Comparison of ENCODE assay signal across 26 cellular contexts in the genomic region with DNA sequence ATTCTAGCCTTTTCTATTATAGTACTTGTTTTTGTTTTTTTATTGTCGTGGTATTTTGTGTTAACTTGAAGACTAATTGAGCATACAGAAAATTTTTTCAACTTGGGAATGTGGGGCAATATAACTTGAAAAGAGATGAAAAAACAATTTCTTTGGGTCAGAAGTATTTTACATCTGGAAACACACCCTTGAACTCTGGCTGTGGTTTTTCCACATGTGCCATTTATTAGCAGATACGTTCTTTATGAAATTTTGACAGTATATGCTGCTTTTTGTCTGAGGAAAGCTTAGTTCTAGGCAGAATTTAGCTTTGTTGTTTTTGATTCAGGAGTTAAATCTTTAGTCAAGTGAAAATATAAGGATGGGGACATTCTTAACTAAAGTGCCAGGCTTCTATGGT. TPM values are rescaled to one million over a fixed set of nuclear protein-coding genes. Genes with fewer than 3 reads are reported as not detected.
DNase-seq lines count a peak whose midpoint lies in the region; ATAC-seq, FAIRE-seq and TF ChIP-seq lines count a peak whose summit lies in the region.
"Had no signal": no experiment of that assay in that cellular context is flagged by ENCODE, and none has a peak within 500 bp of the region (broad histone marks: within the 10 kb centered on the region; RNA-seq: fewer than 3 reads in every experiment).

No MANE protein-coding gene starts in this region.

- no peak overlapping the region for H3K4me2 ChIP-seq in HepG2 (ENCODE audit: low read depth, low read length)
- H3K4me2 ChIP-seq in MM.1S (ENCODE audit: low read depth, low read length) = no peak overlapping the region

- no peaks in the 10 kb centered on the region for H3F3A ChIP-seq in MM.1S (ENCODE audit: insufficient read depth, low read length)

- no peaks in the 10 kb centered on the region for H3K9me3 Mint-ChIP-seq in stimulated activated effector memory CD8-positive, alpha-beta T cell treated with anti-CD3 and anti-CD28 coated beads, Interleukin-12 subunit alpha, Interleukin-12 subunit beta, amount 100 ng/mL, for 72 hours
- H3K9me3 Mint-ChIP-seq in T-helper 2 cell treated with Interferon-gamma antibody and Interleukin-4, amounts not matched to agents 5 μg/mL and 100 μg/mL, for 36 hours = no peaks in the 10 kb centered on the region
- H3K9me3 Mint-ChIP-seq: type B pancreatic cell had no signal

- no peaks in the 10 kb centered on the region for H3K27me3 ChIP-seq in HepG2 (ENCODE audit: control insufficient read depth in 1 of 2, insufficient read depth in 2 of 2, low read length in 2 of 2)
- no peaks in the 10 kb centered on the region for H3K27me3 ChIP-seq in right lobe of liver
- H3K27me3 ChIP-seq in MM.1S (replicated peaks; ENCODE audit: insufficient read depth, low read length) = no peaks in the 10 kb centered on the region
- H3K27me3 ChIP-seq: BE2C had no signal

- ATAC-seq in HepG2 (no peak), right lobe of liver (no peak), T-helper 17 cell (no peak), esophagus mucosa (no peak)
- no peak for ATAC-seq in stimulated activated effector memory CD8-positive, alpha-beta T cell treated with anti-CD3 and anti-CD28 coated beads, Interleukin-12 subunit alpha, Interleukin-12 subunit beta, amount 100 ng/mL, for 72 hours
- ATAC-seq: K562, right cardiac atrium, Right ventricle myocardium inferior had no signal

- H2AFZ ChIP-seq in HepG2 (ENCODE audit: low read length) (no peak overlapping the region), MM.1S (ENCODE audit: low read length) (no peak overlapping the region)

- H3K27ac Mint-ChIP-seq in T-helper 17 cell = peak overlapping the region; percentile 45
- peak overlapping the region; percentile 45 for H3K27ac Mint-ChIP-seq in stimulated activated effector memory CD8-positive, alpha-beta T cell treated with anti-CD3 and anti-CD28 coated beads, Interleukin-12 subunit alpha, Interleukin-12 subunit beta, amount 100 ng/mL, for 72 hours
- H3K27ac Mint-ChIP-seq in T-helper 2 cell treated with Interferon-gamma antibody and Interleukin-4, amounts not matched to agents 5 μg/mL and 100 μg/mL, for 36 hours = no peak overlapping the region
- H3K27ac Mint-ChIP-seq: type B pancreatic cell had no signal

- H3K4me1 ChIP-seq in HepG2 (ENCODE audit: insufficient read depth, low read length) = peaks cover 85% of the 10 kb centered on the region
- peaks cover 0 to 12% (median under 1%) of the 10 kb centered on the region in 4 donors for H3K4me1 ChIP-seq in right lobe of liver
- H3K4me1 ChIP-seq in MM.1S (ENCODE audit: low read length) = no peaks in the 10 kb centered on the region

- DNase-seq in HepG2 (ENCODE audit: low spot score) = no peak
- DNase-seq in right lobe of liver = no peak
- DNase-seq in T-helper 17 cell = no peak
- DNase-seq in fibroblast of gingiva (ENCODE audit: low read depth) = peak; percentile 58
- DNase-seq in stimulated activated effector memory CD8-positive, alpha-beta T cell treated with anti-CD3 and anti-CD28 coated beads, Interleukin-12 subunit alpha, Interleukin-12 subunit beta, amount 100 ng/mL, for 72 hours (ENCODE audit: low spot score in 2 of 2) = no peak
- no peak for DNase-seq in T-helper 2 cell treated with Interferon-gamma antibody and Interleukin-4, amounts not matched to agents 5 μg/mL and 100 μg/mL, for 36 hours (ENCODE audit: low spot score)
- DNase-seq in MM.1S = no peak
- DNase-seq: activated CD4-positive, alpha-beta T cell treated with anti-CD3 and anti-CD28 coated beads for 4 hours; activated naive CD4-positive, alpha-beta T cell treated with anti-CD3 and anti-CD28 coated beads, Interleukin-2, amount 50 U/mL, for 16 hours; activated T-cell treated with anti-CD3 and anti-CD28 coated beads, Interleukin-2, amount 50 U/mL, for 48 hours; aorta; BE2C; effector CD8-positive, alpha-beta T cell; EL; kidney glomerular epithelial cell; MV-4-11; NCI-H1694; NCI-H774; right cardiac atrium had no signal

- H3K4me1 Mint-ChIP-seq in T-helper 17 cell = peaks cover 35% of the 10 kb centered on the region
- peaks cover 36% of the 10 kb centered on the region for H3K4me1 Mint-ChIP-seq in stimulated activated effector memory CD8-positive, alpha-beta T cell treated with anti-CD3 and anti-CD28 coated beads, Interleukin-12 subunit alpha, Interleukin-12 subunit beta, amount 100 ng/mL, for 72 hours
- peaks cover 24% of the 10 kb centered on the region for H3K4me1 Mint-ChIP-seq in T-helper 2 cell treated with Interferon-gamma antibody and Interleukin-4, amounts not matched to agents 5 μg/mL and 100 μg/mL, for 36 hours (ENCODE audit: low read depth)

- TSS peak; percentile 18 for BruUV-seq in HepG2 (replicated peaks; lab: Mats Ljungman, UMichigan)

- CTCF ChIA-PET in HepG2 (lab: Yijun Ruan, JAX; ENCODE audit: low intra/inter-chr PET ratio, low total read pairs) = no interaction called here

- peak overlapping the region; percentile 41 for H3K4me3 Mint-ChIP-seq in T-helper 17 cell
- H3K4me3 Mint-ChIP-seq in stimulated activated effector memory CD8-positive, alpha-beta T cell treated with anti-CD3 and anti-CD28 coated beads, Interleukin-12 subunit alpha, Interleukin-12 subunit beta, amount 100 ng/mL, for 72 hours = no peak overlapping the region
- no peak overlapping the region for H3K4me3 Mint-ChIP-seq in T-helper 2 cell treated with Interferon-gamma antibody and Interleukin-4, amounts not matched to agents 5 μg/mL and 100 μg/mL, for 36 hours

- H3K79me2 ChIP-seq in HepG2 (ENCODE audit: insufficient read depth, low read length) = peaks cover 93% of the 10 kb centered on the region
- peaks cover 48% of the 10 kb centered on the region for H3K79me2 ChIP-seq in MM.1S (ENCODE audit: low read length)

- no peak for FAIRE-seq in HepG2 (lab: Jason Lieb, UNC)
- FAIRE-seq: H1, K562, TTC549 had no signal

- TF ChIP-seq CTCF in HepG2 (CRISPR knock-in tag; IDR thresholded peaks at IDR 0.05) (no peak), right lobe of liver (IDR thresholded peaks at IDR 0.05) (no peak), MM.1S (IDR thresholded peaks at IDR 0.05; ENCODE audit: low read length) (no peak)

- H4K20me1 ChIP-seq in HepG2 (ENCODE audit: insufficient read depth, low read length) (peaks cover 8% of the 10 kb centered on the region), MM.1S (ENCODE audit: insufficient read depth, low read length) (peaks cover 4% of the 10 kb centered on the region)

- no peak overlapping the region for H3K9ac ChIP-seq in HepG2 (ENCODE audit: insufficient read depth, low read depth, low read length)
- no peak overlapping the region for H3K9ac ChIP-seq in MM.1S (ENCODE audit: low read length)

- no peaks in the 10 kb centered on the region for H3K36me3 Mint-ChIP-seq in T-helper 17 cell (ENCODE audit: low read depth)
- no peaks in the 10 kb centered on the region for H3K36me3 Mint-ChIP-seq in stimulated activated effector memory CD8-positive, alpha-beta T cell treated with anti-CD3 and anti-CD28 coated beads, Interleukin-12 subunit alpha, Interleukin-12 subunit beta, amount 100 ng/mL, for 72 hours
- peaks cover 3% of the 10 kb centered on the region for H3K36me3 Mint-ChIP-seq in T-helper 2 cell treated with Interferon-gamma antibody and Interleukin-4, amounts not matched to agents 5 μg/mL and 100 μg/mL, for 36 hours (ENCODE audit: low read depth)

- 96% methylated on average over 2 of the region's 2 CpGs for WGBS in HepG2 (ENCODE audit: low lambda C conversion rate)
- 88% methylated on average over 2 of the region's 2 CpGs for WGBS in right lobe of liver (ENCODE audit: insufficient coverage, low coverage, low lambda C conversion rate, missing lambda C conversion rate)

- H3K4me3 ChIP-seq in HepG2 (replicated peaks in 1 of 3; ENCODE audit: insufficient read depth in 1 of 3, low read depth in 2 of 3, low read length in 3 of 3) (no peak overlapping the region), right lobe of liver (no peak overlapping the region), MM.1S (ENCODE audit: low read length) (no peak overlapping the region)
- H3K4me3 ChIP-seq: K562, lung had no signal

- in situ Hi-C loops in HepG2 (cut with HindIII; ENCODE audit: extremely low pct_ligation_motif_present, low pct_unique_long_range_greater_than_20kb) = no loop called here

- no peaks in the 10 kb centered on the region for H3K9me2 ChIP-seq in MM.1S (replicated peaks; ENCODE audit: insufficient read depth, low read length)

- H3K36me3 ChIP-seq in HepG2 (replicated peaks in 1 of 2; ENCODE audit: control insufficient read depth in 1 of 2, insufficient read depth in 2 of 2, low read length in 2 of 2) (no peaks in the 10 kb centered on the region), right lobe of liver (no peaks in the 10 kb centered on the region), MM.1S (replicated peaks; ENCODE audit: insufficient read depth, low read length) (no peaks in the 10 kb centered on the region)
- H3K36me3 ChIP-seq: BE2C had no signal

- intact Hi-C loops in HepG2 (cut with micrococcal nuclease; ENCODE audit: unreplicated experiment) (no loop called here), right lobe of liver (cut with DNase I) (no loop called here)

- TF ChIP-seq EP300 in HepG2 (IDR thresholded peaks at IDR 0.05; ENCODE audit: low read depth in 2 of 2, low read length in 2 of 2) (no peak), HepG2 (CRISPR knock-in tag; IDR thresholded peaks at IDR 0.05; ENCODE audit: borderline replicate concordance) (no peak)

- TF ChIP-seq POLR2A in HepG2 (IDR thresholded peaks at IDR 0.05; ENCODE audit: insufficient read depth in 1 of 2, low read depth in 2 of 2, low read length in 2 of 2) (no peak), right lobe of liver (IDR thresholded peaks at IDR 0.05) (no peak)

- H3K27ac ChIP-seq in HepG2 (ENCODE audit: extremely low read length, insufficient read depth, low read length) = no peak overlapping the region
- no peak overlapping the region for H3K27ac ChIP-seq in right lobe of liver
- no peak overlapping the region for H3K27ac ChIP-seq in MM.1S (ENCODE audit: low read length)

- POLR2A ChIA-PET in HepG2 (lab: Yijun Ruan, JAX) = no interaction called here

- H3K27me3 Mint-ChIP-seq in T-helper 17 cell = no peaks in the 10 kb centered on the region
- H3K27me3 Mint-ChIP-seq in T-helper 2 cell treated with Interferon-gamma antibody and Interleukin-4, amounts not matched to agents 5 μg/mL and 100 μg/mL, for 36 hours (ENCODE audit: low read depth) = peaks cover 13% of the 10 kb centered on the region
- H3K27me3 Mint-ChIP-seq: type B pancreatic cell had no signal

- TF ChIP-seq RAD21 in HepG2 (CRISPR knock-in tag; IDR thresholded peaks at IDR 0.05) = no peak

- H3K9me3 ChIP-seq in HepG2 (ENCODE audit: low read length) = no peaks in the 10 kb centered on the region
- no peaks in the 10 kb centered on the region for H3K9me3 ChIP-seq in right lobe of liver
- H3K9me3 ChIP-seq in T-helper 17 cell (ENCODE audit: control insufficient read depth, low read length, poor library complexity, severe bottlenecking) = no peaks in the 10 kb centered on the region
- H3K9me3 ChIP-seq in MM.1S (replicated peaks; ENCODE audit: insufficient read depth, low read length) = no peaks in the 10 kb centered on the region
- H3K9me3 ChIP-seq: BE2C had no signal

RNA-seq across cellular contexts. Expression of gene TCF12, which starts 44.7 kb away (rescaled TPM):
- 51.1 and 70.7 TPM in 2 replicates for total RNA-seq in HepG2 (2016; rRNA removed; fragmentation: Illumina TruSeq; extraction: Trizol)
- total RNA-seq in HepG2 (2016; cell fraction: cytosol; rRNA removed; fragmentation: Illumina TruSeq; extraction: Trizol; ENCODE audit: low read depth) = 13.7 and 16.8 TPM in 2 replicates
- total RNA-seq in HepG2 (2016; cell fraction: insoluble cytoplasmic fraction; rRNA removed; fragmentation: Illumina TruSeq; extraction: Trizol) = 47.0 and 70.2 TPM in 2 replicates
- total RNA-seq in HepG2 (2016; cell fraction: membrane; rRNA removed; fragmentation: Illumina TruSeq; extraction: Trizol) = 27.3 and 30.1 TPM in 2 replicates
- total RNA-seq in HepG2 (2016; cell fraction: nucleus; rRNA removed; fragmentation: Illumina TruSeq; extraction: Trizol) = 105 and 129 TPM in 2 replicates
- polyA plus RNA-seq in HepG2 (2011; rRNA removed) = 36.9 and 48.6 TPM in 2 replicates
- polyA plus RNA-seq in HepG2 (2011; cell fraction: cytosol; rRNA removed) = 25.5 and 30.5 TPM in 2 replicates
- 49.1 and 60.7 TPM in 2 replicates for polyA plus RNA-seq in HepG2 (2011; cell fraction: nucleus; rRNA removed)
- polyA plus RNA-seq in HepG2 (2012) = 22.3 and 23.4 TPM in 2 replicates
- 3.5 and 3.7 TPM in 2 replicates for polyA plus RNA-seq in HepG2 (2016; cell fraction: cytosol; fragmentation: Illumina TruSeq; extraction: Trizol; ENCODE audit: low read depth)
- polyA plus RNA-seq in HepG2 (2016; cell fraction: insoluble cytoplasmic fraction; fragmentation: Illumina TruSeq; extraction: Trizol; ENCODE audit: low read depth) = 54.8 and 57.4 TPM in 2 replicates
- 14.8 and 15.1 TPM in 2 replicates for polyA plus RNA-seq in HepG2 (2016; cell fraction: membrane; fragmentation: Illumina TruSeq; extraction: Trizol; ENCODE audit: low read depth)
- 35.3 and 37.3 TPM in 2 replicates for polyA plus RNA-seq in HepG2 (2016; cell fraction: nucleus; fragmentation: Illumina TruSeq; extraction: Trizol; ENCODE audit: insufficient read depth, low read depth)
- polyA minus RNA-seq in HepG2 (2011; rRNA and poly(A)+ RNA removed; ENCODE audit: low replicate concordance) = 93.3 and 126 TPM in 2 replicates
- 34.1 and 36.3 TPM in 2 replicates for polyA minus RNA-seq in HepG2 (2011; cell fraction: cytosol; rRNA and poly(A)+ RNA removed)
- 114 and 125 TPM in 2 replicates for polyA minus RNA-seq in HepG2 (2011; cell fraction: nucleus; rRNA and poly(A)+ RNA removed)
- 10 to 100 TPM; 28.9 to 41.9 (median 35.3) TPM for total RNA-seq in right lobe of liver
- 10 to 100 TPM; 71.5 to 77.0 TPM for total RNA-seq in T-helper 17 cell
- 47.9 TPM for total RNA-seq in esophagus mucosa
